ENCODE assay signal across 14 cellular contexts in the genomic region with DNA sequence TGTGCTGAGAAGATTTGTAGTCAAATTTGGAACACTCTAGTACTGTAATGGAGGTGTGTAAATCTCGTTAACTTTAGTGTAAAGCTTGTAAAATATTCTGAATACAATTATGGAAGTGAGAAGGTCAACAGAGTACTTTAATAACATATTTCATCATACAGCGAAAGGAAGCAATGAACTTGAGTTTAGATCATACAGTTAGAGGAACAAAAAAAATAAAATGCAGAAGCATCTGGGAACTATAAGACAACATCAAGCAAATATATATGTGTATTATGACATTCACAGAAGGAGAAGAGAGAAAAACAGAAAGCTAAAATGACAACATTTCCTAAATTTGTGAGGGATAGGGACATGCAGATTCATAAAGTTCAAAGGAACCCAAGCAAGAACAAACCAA. TPM values are rescaled to one million over a fixed set of nuclear protein-coding genes. Genes with fewer than 3 reads are reported as not detected.
DNase-seq lines count a peak whose midpoint lies in the region; ATAC-seq, FAIRE-seq and TF ChIP-seq lines count a peak whose summit lies in the region.
"Not testable (repeated sequence)": the region's sequence is repeated elsewhere in the genome, so short reads cannot be mapped to it uniquely, and the experiment has no call there.
"Had no signal": no experiment of that assay in that cellular context is flagged by ENCODE, and none has a peak within 500 bp of the region (broad histone marks: within the 10 kb centered on the region; RNA-seq: fewer than 3 reads in every experiment).

No MANE protein-coding gene starts in this region.

- H3K9me3 Mint-ChIP-seq in CD14-positive monocyte; dendritic cell treated with granulocyte-macrophage colony-stimulating factor and Interleukin-4, amounts not matched to agents 40 ng/mL and 50 ng/mL, for 4 days: not testable (repeated sequence)
- peaks cover 12% of the 10 kb centered on the region for H3K9me3 Mint-ChIP-seq in Calu3 (ENCODE audit: low read depth, unreplicated experiment)

- not testable (repeated sequence) for H3K27me3 Mint-ChIP-seq in CD14-positive monocyte (ENCODE audit: low read depth in 3 of 3); Calu3 (ENCODE audit: unreplicated experiment); dendritic cell treated with granulocyte-macrophage colony-stimulating factor and Interleukin-4, amounts not matched to agents 40 ng/mL and 50 ng/mL, for 4 days

- FAIRE-seq in GM19239 (lab: Jason Lieb, UNC): peak; percentile 84

- H3K4me3 ChIP-seq in upper lobe of right lung: not testable (repeated sequence)

- H3K27ac Mint-ChIP-seq in CD14-positive monocyte (peak overlapping the region; percentile 64 to 90 (median 84)), Calu3 (ENCODE audit: unreplicated experiment) (peak overlapping the region; percentile 20)
- peak overlapping the region; percentile 67 for H3K27ac Mint-ChIP-seq in dendritic cell treated with granulocyte-macrophage colony-stimulating factor and Interleukin-4, amounts not matched to agents 40 ng/mL and 50 ng/mL, for 4 days

- H3K36me3 Mint-ChIP-seq in CD14-positive monocyte; Calu3 (ENCODE audit: insufficient read depth, unreplicated experiment); dendritic cell treated with granulocyte-macrophage colony-stimulating factor and Interleukin-4, amounts not matched to agents 40 ng/mL and 50 ng/mL, for 4 days (ENCODE audit: low read depth): not testable (repeated sequence)

- H3K4me1 ChIP-seq in upper lobe of right lung: not testable (repeated sequence)

- BruUV-seq in Calu3 (replicated peaks; lab: Mats Ljungman, UMichigan): not testable (repeated sequence)

- DNase-seq in CD14-positive monocyte (ENCODE audit: low spot score); Calu3; GM19239 (ENCODE audit: insufficient read length, low spot score); upper lobe of right lung: not testable (repeated sequence)
- peak; percentile 66 for DNase-seq in NOMO-1 treated with DMSO at 0.1 percent for 48 hours (lab: John Stamatoyannopoulos, UW; ENCODE audit: unreplicated experiment)
- DNase-seq in SIG-M5 treated with dmso at 0.1 percent for 504 hours (lab: John Stamatoyannopoulos, UW; ENCODE audit: unreplicated experiment): peak; percentile 45

- peak; percentile 71 for ATAC-seq in upper lobe of right lung

- H3K27me3 ChIP-seq in upper lobe of right lung: not testable (repeated sequence)

- H3K27ac ChIP-seq in upper lobe of right lung: not testable (repeated sequence)

- peak overlapping the region in 1 of 2 donors; percentile 72 for H3K4me3 Mint-ChIP-seq in CD14-positive monocyte
- not testable (repeated sequence) for H3K4me3 Mint-ChIP-seq in Calu3 (ENCODE audit: low read depth, unreplicated experiment); dendritic cell treated with granulocyte-macrophage colony-stimulating factor and Interleukin-4, amounts not matched to agents 40 ng/mL and 50 ng/mL, for 4 days

- not testable (repeated sequence) for H3K36me3 ChIP-seq in upper lobe of right lung

- intact Hi-C loops in CD14-positive monocyte (cut with micrococcal nuclease); Calu3 (cut with micrococcal nuclease; ENCODE audit: unreplicated experiment); dendritic cell treated with granulocyte-macrophage colony-stimulating factor and Interleukin-4, amounts not matched to agents 40 ng/mL and 50 ng/mL, for 4 days (cut with micrococcal nuclease); upper lobe of right lung (cut with DNase I): not testable (repeated sequence)

- TF ChIP-seq CTCF in CD14-positive monocyte (IDR thresholded peaks at IDR 0.05); Calu3 (IDR thresholded peaks at IDR 0.05; ENCODE audit: unreplicated experiment); upper lobe of right lung (IDR thresholded peaks at IDR 0.05): not testable (repeated sequence)

- H3K9me3 ChIP-seq in upper lobe of right lung: not testable (repeated sequence)

- peaks cover 31% of the 10 kb centered on the region for H3K4me1 Mint-ChIP-seq in CD14-positive monocyte
- H3K4me1 Mint-ChIP-seq in Calu3 (ENCODE audit: low read depth, unreplicated experiment): not testable (repeated sequence)
- H3K4me1 Mint-ChIP-seq in dendritic cell treated with granulocyte-macrophage colony-stimulating factor and Interleukin-4, amounts not matched to agents 40 ng/mL and 50 ng/mL, for 4 days (ENCODE audit: low read depth): peaks cover 23% of the 10 kb centered on the region

- CTCF ChIA-PET in Calu3 (lab: Charles Lee): not testable (repeated sequence)

RNA-seq across cellular contexts. Expression of gene OR2T34, which starts 5.5 kb away (rescaled TPM):
- not detected for polyA plus RNA-seq in CD14-positive monocyte
- total RNA-seq in Calu3 (2022) (not detected in 2 replicates), upper lobe of right lung (not detected)
- total RNA-seq: Caco-2; CD4-positive, alpha-beta T cell; CD8-positive, alpha-beta T cell; Daoy; G401 had no signal
- polyA plus RNA-seq: BJ had no signal

RNA-seq across cellular contexts. Expression of gene OR2T29, which starts 6.5 kb away (rescaled TPM):
- polyA plus RNA-seq in CD14-positive monocyte: not detected
- total RNA-seq in Calu3 (2022) (not detected in 2 replicates), upper lobe of right lung (not detected)
- total RNA-seq: Caco-2; CD4-positive, alpha-beta T cell; CD8-positive, alpha-beta T cell; Daoy; G401 had no signal
- polyA plus RNA-seq: BJ had no signal

RNA-seq across cellular contexts. Expression of gene OR2T10, which starts 28.5 kb away (rescaled TPM):
- not detected for polyA plus RNA-seq in CD14-positive monocyte
- total RNA-seq in Calu3 (2022) (not detected in 2 replicates), upper lobe of right lung (not detected)
- total RNA-seq: Caco-2; CD4-positive, alpha-beta T cell; CD8-positive, alpha-beta T cell; Daoy; G401; GM12878 had no signal
- polyA plus RNA-seq: BJ, GM12878 had no signal

Comparison
In these comparisons a context has a peak if more than half of its experiments do, and no peak if none do; other contexts are left out.
1. H3K27ac Mint-ChIP-seq: peak in every context shown above with its lines; median percentile 84 in CD14-positive monocyte; 67 in dendritic cell treated with granulocyte-macrophage colony-stimulating factor and Interleukin-4, amounts not matched to agents 40 ng/mL and 50 ng/mL, for 4 days; 20 in Calu3.